13 cellular contexts compared by ENCODE assay signal in the genomic region with DNA sequence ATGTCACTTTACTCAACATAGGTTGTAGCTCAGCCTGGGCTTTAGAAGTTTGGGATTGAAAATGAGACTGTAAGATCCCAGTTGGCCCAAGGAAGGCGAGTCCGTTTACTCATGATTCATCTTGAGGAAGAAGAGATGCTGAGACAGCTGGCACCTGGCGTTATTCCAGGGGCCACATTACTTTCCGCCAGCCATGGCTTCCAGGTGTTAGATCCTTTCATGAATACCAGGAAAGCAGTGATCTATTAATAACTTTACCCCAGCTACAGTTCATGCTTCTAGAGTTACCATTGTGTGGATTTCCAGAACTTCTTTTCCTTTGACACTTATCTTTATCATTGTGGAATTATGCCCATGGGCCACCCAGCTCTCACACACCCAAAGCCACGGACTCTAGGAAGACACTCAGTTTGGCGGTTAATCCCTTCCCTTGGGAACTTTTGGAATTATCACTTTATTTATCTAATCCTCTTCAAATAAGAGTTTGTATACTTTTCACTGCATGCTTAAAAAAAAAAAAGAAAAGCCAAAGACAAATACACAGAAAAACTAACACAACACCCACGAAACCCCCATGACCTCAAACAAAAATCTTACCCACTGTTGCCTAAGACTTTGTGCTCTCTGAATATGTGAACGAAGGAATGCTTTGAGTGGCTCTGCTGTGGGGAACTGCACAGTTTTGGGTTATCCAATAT. TPM values are rescaled to one million over a fixed set of nuclear protein-coding genes. Genes with fewer than 3 reads are reported as not detected.
A peak's percentile ranks its signal among the peaks of the same experiment; 100 is the strongest.
DNase-seq lines count a peak whose midpoint lies in the region; ATAC-seq and TF ChIP-seq lines count a peak whose summit lies in the region.
"Had no signal": no experiment of that assay in that cellular context is flagged by ENCODE, and none has a peak within 500 bp of the region (broad histone marks: within the 10 kb centered on the region; RNA-seq: fewer than 3 reads in every experiment).

No MANE protein-coding gene starts in this region.

- no TSS peak for BruUV-seq in MCF 10A (replicated peaks; lab: Mats Ljungman, UMichigan)

- H3K9me3 Mint-ChIP-seq in MCF 10A (ENCODE audit: unreplicated experiment), result no peaks in the 10 kb centered on the region
- no peaks in the 10 kb centered on the region for H3K9me3 Mint-ChIP-seq in activated CD8-positive, alpha-beta T cell treated with anti-CD3 and anti-CD28 coated beads, Interleukin-2, amount 10 ng/mL, durations not matched to agents 7 days and 5 days (ENCODE audit: insufficient read depth)
- H3K9me3 Mint-ChIP-seq: activated T-helper 17 cell treated with anti-CD3 and anti-CD28 coated beads, Interleukin-2, amount 50 U/mL, for 72 hours; naive thymus-derived CD4-positive, alpha-beta T cell had no signal

- no peaks in the 10 kb centered on the region for H3K27me3 Mint-ChIP-seq in MCF 10A (ENCODE audit: insufficient read depth, unreplicated experiment)
- H3K27me3 Mint-ChIP-seq in activated CD8-positive, alpha-beta T cell treated with anti-CD3 and anti-CD28 coated beads, Interleukin-2, amount 10 ng/mL, durations not matched to agents 7 days and 5 days (ENCODE audit: low read depth), result peaks cover 9% of the 10 kb centered on the region

- CTCF ChIA-PET in MCF 10A (lab: Yijun Ruan, JAX), result interaction anchor here (0.8 kb wide), 1 partner anchor 161 kb away, joined by 3 read pairs; no protein-coding TSS in a partner anchor
- CTCF ChIA-PET in activated CD8-positive, alpha-beta T cell treated with anti-CD3 and anti-CD28 coated beads, Interleukin-2, amount 10 ng/mL, durations not matched to agents 7 days and 5 days (lab: Charles Lee), result no interaction called here

- DNase-seq in MCF 10A (ENCODE audit: unreplicated experiment), result peak; percentile 61
- DNase-seq in breast epithelium (ENCODE audit: low spot score in 2 of 2), result no peak
- DNase-seq in brain microvascular endothelial cell, result no peak
- DNase-seq in right lobe of liver, result no peak
- no peak for DNase-seq in uterus
- no peak for DNase-seq in activated CD8-positive, alpha-beta T cell treated with anti-CD3 and anti-CD28 coated beads, Interleukin-2, amount 10 ng/mL, durations not matched to agents 7 days and 5 days
- no peak for DNase-seq in superior temporal gyrus (ENCODE audit: extremely low spot score)
- DNase-seq: naive thymus-derived CD4-positive, alpha-beta T cell; SIG-M5; stimulated activated naive CD4-positive, alpha-beta T cell treated with Interleukin-2 at 50 U/mL for 16 hours had no signal

- H3K27me3 ChIP-seq in breast epithelium (no peaks in the 10 kb centered on the region), brain microvascular endothelial cell (replicated peaks) (no peaks in the 10 kb centered on the region), right lobe of liver (no peaks in the 10 kb centered on the region), uterus (no peaks in the 10 kb centered on the region)
- H3K27me3 ChIP-seq: hepatocyte had no signal

- no peak overlapping the region for H3K27ac Mint-ChIP-seq in MCF 10A (ENCODE audit: low read depth, unreplicated experiment)
- H3K27ac Mint-ChIP-seq in activated CD8-positive, alpha-beta T cell treated with anti-CD3 and anti-CD28 coated beads, Interleukin-2, amount 10 ng/mL, durations not matched to agents 7 days and 5 days, result no peak overlapping the region
- H3K27ac Mint-ChIP-seq: activated T-helper 17 cell treated with anti-CD3 and anti-CD28 coated beads, Interleukin-2, amount 50 U/mL, for 72 hours; naive thymus-derived CD4-positive, alpha-beta T cell had no signal

- H3K4me1 ChIP-seq in breast epithelium (no peaks in the 10 kb centered on the region), right lobe of liver (peaks cover 0 to 60% (median 16%) of the 10 kb centered on the region in 4 donors), uterus (peaks cover 0 to 9% of the 10 kb centered on the region in 2 donors)

- in situ Hi-C loops in brain microvascular endothelial cell (cut with HindIII; ENCODE audit: low pct_ligation_motif_present, low sequenced_read_pairs), result no loop called here

- POLR2A ChIA-PET in MCF 10A (lab: Yijun Ruan, JAX), result interaction anchor here (1.3 kb wide), 1 partner anchor 12 kb away, joined by 3 read pairs; no protein-coding TSS in a partner anchor
- POLR2A ChIA-PET in activated CD8-positive, alpha-beta T cell treated with anti-CD3 and anti-CD28 coated beads, Interleukin-2, amount 10 ng/mL, durations not matched to agents 7 days and 5 days (lab: Charles Lee), result no interaction called here

- H3K9me3 ChIP-seq in breast epithelium (no peaks in the 10 kb centered on the region), right lobe of liver (no peaks in the 10 kb centered on the region), uterus (no peaks in the 10 kb centered on the region)

- TF ChIP-seq CTCF in MCF 10A (IDR thresholded peaks at IDR 0.05; ENCODE audit: unreplicated experiment) (no peak), breast epithelium (IDR thresholded peaks at IDR 0.05) (no peak), brain microvascular endothelial cell (IDR thresholded peaks at IDR 0.05; ENCODE audit: low read depth, low read length, missing control alignments) (no peak), right lobe of liver (IDR thresholded peaks at IDR 0.05) (no peak), uterus (IDR thresholded peaks at IDR 0.05) (no peak)

- peaks cover 2% of the 10 kb centered on the region for H3K36me3 Mint-ChIP-seq in MCF 10A (ENCODE audit: insufficient read depth, unreplicated experiment)
- no peaks in the 10 kb centered on the region for H3K36me3 Mint-ChIP-seq in activated CD8-positive, alpha-beta T cell treated with anti-CD3 and anti-CD28 coated beads, Interleukin-2, amount 10 ng/mL, durations not matched to agents 7 days and 5 days (ENCODE audit: low read depth)
- H3K36me3 Mint-ChIP-seq: naive thymus-derived CD4-positive, alpha-beta T cell had no signal

- ATAC-seq in right lobe of liver (peak; percentile 26 to 73 (median 62)), GM18858 (IDR thresholded peaks at IDR 0.05; ENCODE audit: unreplicated experiment) (no peak)
- ATAC-seq in activated CD8-positive, alpha-beta T cell treated with anti-CD3 and anti-CD28 coated beads, Interleukin-2, amount 10 ng/mL, durations not matched to agents 7 days and 5 days, result no peak
- ATAC-seq: activated T-helper 17 cell treated with anti-CD3 and anti-CD28 coated beads, Interleukin-2, amount 50 U/mL, for 72 hours; naive thymus-derived CD4-positive, alpha-beta T cell had no signal

- intact Hi-C loops in MCF 10A (cut with micrococcal nuclease) (loop anchor here (10.0 kb wide), 1 partner anchor 158 kb away; no protein-coding TSS in a partner anchor), breast epithelium (cut with DNase I; ENCODE audit: low total_unique reads) (no loop called here), right lobe of liver (cut with DNase I) (no loop called here), uterus (cut with DNase I; ENCODE audit: low total_unique reads) (no loop called here)

- peaks cover 16% of the 10 kb centered on the region for H3K4me1 Mint-ChIP-seq in MCF 10A (ENCODE audit: insufficient read depth, unreplicated experiment)
- H3K4me1 Mint-ChIP-seq in activated CD8-positive, alpha-beta T cell treated with anti-CD3 and anti-CD28 coated beads, Interleukin-2, amount 10 ng/mL, durations not matched to agents 7 days and 5 days (ENCODE audit: low read depth), result no peaks in the 10 kb centered on the region
- H3K4me1 Mint-ChIP-seq: activated T-helper 17 cell treated with anti-CD3 and anti-CD28 coated beads, Interleukin-2, amount 50 U/mL, for 72 hours; naive thymus-derived CD4-positive, alpha-beta T cell had no signal

- no peak overlapping the region for H3K27ac ChIP-seq in breast epithelium
- H3K27ac ChIP-seq in brain microvascular endothelial cell, result peak overlapping the region; percentile 16
- H3K27ac ChIP-seq in right lobe of liver, result peak overlapping the region in 2 of 3 donors; percentile 17 to 73
- peak overlapping the region; percentile 83 to 84 for H3K27ac ChIP-seq in uterus

- no peaks in the 10 kb centered on the region for H3K36me3 ChIP-seq in breast epithelium
- peaks cover 28% of the 10 kb centered on the region for H3K36me3 ChIP-seq in brain microvascular endothelial cell (replicated peaks)
- no peaks in the 10 kb centered on the region for H3K36me3 ChIP-seq in right lobe of liver
- H3K36me3 ChIP-seq in uterus, result no peaks in the 10 kb centered on the region

- TF ChIP-seq POLR2A in breast epithelium (IDR thresholded peaks at IDR 0.05) (no peak), right lobe of liver (IDR thresholded peaks at IDR 0.05) (no peak), uterus (IDR thresholded peaks at IDR 0.05) (no peak)

- H3K4me3 Mint-ChIP-seq in MCF 10A (ENCODE audit: unreplicated experiment), result no peak overlapping the region
- no peak overlapping the region for H3K4me3 Mint-ChIP-seq in activated CD8-positive, alpha-beta T cell treated with anti-CD3 and anti-CD28 coated beads, Interleukin-2, amount 10 ng/mL, durations not matched to agents 7 days and 5 days
- H3K4me3 Mint-ChIP-seq: activated T-helper 17 cell treated with anti-CD3 and anti-CD28 coated beads, Interleukin-2, amount 50 U/mL, for 72 hours; naive thymus-derived CD4-positive, alpha-beta T cell had no signal

- 43% methylated on average over 8 of the region's 8 CpGs for WGBS in right lobe of liver (ENCODE audit: insufficient coverage, low coverage, low lambda C conversion rate, missing lambda C conversion rate)

- no peak overlapping the region for H3K4me3 ChIP-seq in breast epithelium
- no peak overlapping the region for H3K4me3 ChIP-seq in brain microvascular endothelial cell (ENCODE audit: low read depth, low read length)
- no peak overlapping the region for H3K4me3 ChIP-seq in right lobe of liver
- no peak overlapping the region for H3K4me3 ChIP-seq in uterus
- H3K4me3 ChIP-seq: hepatocyte had no signal

RNA-seq across cellular contexts. Expression of a gene that starts 26.9 kb away (rescaled TPM):
- total RNA-seq in MCF 10A (2022), result 47.6 and 47.9 TPM in 2 replicates
- total RNA-seq in breast epithelium, result 10 to 100 TPM; 12.5 to 38.7 (median 22.4) TPM
- total RNA-seq in right lobe of liver, result 10 to 100 TPM; 11.9 to 30.8 (median 20.8) TPM
- 100 to 1,000 TPM in 2 of 4 donors, 10 to 100 TPM in 2; 32.4 to 264 (median 117) TPM for total RNA-seq in uterus
- not detected for total RNA-seq in activated CD8-positive, alpha-beta T cell treated with anti-CD3 and anti-CD28 coated beads, Interleukin-2, amount 10 ng/mL, durations not matched to agents 7 days and 5 days

Comparison
In these comparisons a context has a peak if more than half of its experiments do, and no peak if none do; other contexts are left out.
1. H3K27ac ChIP-seq: peak in brain microvascular endothelial cell (single experiment), right lobe of liver (2 of 3) and uterus (2 of 2); none in breast epithelium (0 of 2).
2. ATAC-seq: peak in right lobe of liver (4 of 4); none in activated CD8-positive, alpha-beta T cell treated with anti-CD3 and anti-CD28 coated beads, Interleukin-2, amount 10 ng/mL, durations not matched to agents 7 days and 5 days (single experiment) and GM18858 (single experiment).
3. RNA of a gene that starts 26.9 kb away (total RNA-seq): 32.4 to 264 TPM in uterus, 47.6 to 47.9 TPM in MCF 10A, 11.9 to 30.8 TPM in right lobe of liver and 12.5 to 38.7 TPM in breast epithelium; not detected in activated CD8-positive, alpha-beta T cell treated with anti-CD3 and anti-CD28 coated beads, Interleukin-2, amount 10 ng/mL, durations not matched to agents 7 days and 5 days; every median in the first group is over 10 times any median in the second.